ENCODE assay signal across 17 cellular contexts in the genomic region with DNA sequence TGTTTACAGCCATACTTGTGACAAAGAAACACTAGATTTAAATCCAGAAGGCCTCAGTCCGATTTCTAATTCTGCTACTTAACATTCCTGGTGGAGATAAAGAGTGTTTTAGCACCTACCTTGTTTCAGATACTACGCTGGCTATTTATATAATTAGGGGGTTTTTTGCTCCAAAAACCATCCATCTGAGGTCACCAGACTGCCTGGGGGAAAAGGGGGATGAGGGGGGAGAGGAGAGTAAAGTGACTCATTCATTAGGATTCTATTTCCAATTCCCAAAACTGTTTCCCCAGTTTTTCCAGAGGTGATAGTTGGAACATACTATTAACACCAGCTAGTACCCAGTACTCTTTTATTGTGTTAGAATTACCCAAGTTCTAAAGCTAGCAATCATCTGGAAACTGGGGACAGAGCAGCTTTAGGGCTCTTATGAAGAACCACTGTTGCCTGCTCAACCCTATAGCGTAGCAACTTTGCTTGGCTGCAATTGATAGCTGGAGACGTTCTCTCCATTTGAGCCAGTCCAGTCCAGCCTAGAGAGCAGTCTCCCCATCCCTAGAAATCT. TPM values are rescaled to one million over a fixed set of nuclear protein-coding genes. Genes with fewer than 3 reads are reported as not detected.
DNase-seq lines count a peak whose midpoint lies in the region; ATAC-seq and TF ChIP-seq lines count a peak whose summit lies in the region.
"Had no signal": no experiment of that assay in that cellular context is flagged by ENCODE, and none has a peak within 500 bp of the region (broad histone marks: within the 10 kb centered on the region; RNA-seq: fewer than 3 reads in every experiment).

No MANE protein-coding gene starts in this region.

- H3K4me1 Mint-ChIP-seq in endothelial cell (ENCODE audit: unreplicated experiment) (peaks cover 12% of the 10 kb centered on the region), T-cell (peaks cover 49 to 53% (median 49%) of the 10 kb centered on the region in 3 donors)

- H3K27me3 Mint-ChIP-seq in endothelial cell (ENCODE audit: unreplicated experiment) = no peaks in the 10 kb centered on the region
- H3K27me3 Mint-ChIP-seq in T-cell = no peaks in the 10 kb centered on the region
- H3K27me3 Mint-ChIP-seq: CD4-positive, CD25-positive, alpha-beta regulatory T cell had no signal

- H3K36me3 ChIP-seq in cardiac muscle cell (peaks cover 15% of the 10 kb centered on the region), left ventricle myocardium inferior (peaks cover 25% of the 10 kb centered on the region)

- H3K9me3 Mint-ChIP-seq in endothelial cell (ENCODE audit: unreplicated experiment) (no peaks in the 10 kb centered on the region), T-cell (no peaks in the 10 kb centered on the region)

- POLR2A ChIA-PET in T-cell (lab: Charles Lee) = no interaction called here

- no peak for TF ChIP-seq CTCF in cardiac muscle cell (IDR thresholded peaks at IDR 0.05; ENCODE audit: low read depth, low read length)
- TF ChIP-seq CTCF in left ventricle myocardium inferior (IDR thresholded peaks at IDR 0.05; ENCODE audit: borderline replicate concordance) = no peak
- TF ChIP-seq CTCF in VCaP (conservative IDR thresholded peaks at IDR 0.05) = no peak
- TF ChIP-seq CTCF in foreskin keratinocyte (conservative IDR thresholded peaks at IDR 0.05) = no peak
- no peak for TF ChIP-seq CTCF in endothelial cell (IDR thresholded peaks at IDR 0.05; ENCODE audit: unreplicated experiment)

- peak; percentile 60 for ATAC-seq in foreskin keratinocyte
- ATAC-seq in T-cell (replicated peaks in 1 of 4) = no peak
- no peak for ATAC-seq in GM19397 (IDR thresholded peaks at IDR 0.05; ENCODE audit: unreplicated experiment)

- peak overlapping the region; percentile 48 for H3K27ac ChIP-seq in cardiac muscle cell
- H3K27ac ChIP-seq in left ventricle myocardium inferior (replicated peaks) = no peak overlapping the region
- peak overlapping the region; percentile 24; the same call in 1 of the 2 replicates for H3K27ac ChIP-seq in VCaP
- H3K27ac ChIP-seq in foreskin keratinocyte = no peak overlapping the region

- DNase-seq in cardiac muscle cell (ENCODE audit: low read depth in 1 of 2, low spot score in 1 of 2) (no peak), left ventricle myocardium inferior (no peak), foreskin keratinocyte (no peak), endothelial cell (ENCODE audit: low spot score) (no peak), T-cell (no peak), G401 (ENCODE audit: low spot score) (no peak)
- DNase-seq: 8988T; AML-193; CD4-positive, CD25-positive, alpha-beta regulatory T cell; MV-4-11; NCI-H1436; NCI-H2029 treated with DMSO at 0.1 percent for 48 hours; NCI-H524; PC-3 had no signal

- in situ Hi-C loops in G401 (cut with HindIII; ENCODE audit: low sequenced_read_pairs) = no loop called here

- H3K4me3 ChIP-seq in cardiac muscle cell (no peak overlapping the region), left ventricle myocardium inferior (no peak overlapping the region)

- H3K27ac Mint-ChIP-seq in endothelial cell (ENCODE audit: unreplicated experiment) (no peak overlapping the region), T-cell (no peak overlapping the region)

- CTCF ChIA-PET in T-cell (lab: Charles Lee) = interaction anchor here in 1 of 2 donors (0.6 to 1.2 kb wide), 2 partner anchors 10 to 16 kb away, joined by 3 read pairs; a partner anchor contains a TSS

- no peaks in the 10 kb centered on the region for H3K9me3 ChIP-seq in cardiac muscle cell (ENCODE audit: low read depth)
- H3K9me3 ChIP-seq in left ventricle myocardium inferior (replicated peaks) = no peaks in the 10 kb centered on the region

- intact Hi-C loops in left ventricle myocardium inferior (cut with micrococcal nuclease) = no loop called here

- H3K27me3 ChIP-seq in cardiac muscle cell (no peaks in the 10 kb centered on the region), left ventricle myocardium inferior (ENCODE audit: low read depth) (no peaks in the 10 kb centered on the region), foreskin keratinocyte (peaks cover 2% of the 10 kb centered on the region)

- H3K36me3 Mint-ChIP-seq in endothelial cell (ENCODE audit: low read depth, unreplicated experiment) (peaks cover 27% of the 10 kb centered on the region), T-cell (peaks cover 66% of the 10 kb centered on the region)

- no peak overlapping the region for H3K4me3 Mint-ChIP-seq in endothelial cell (ENCODE audit: unreplicated experiment)
- no peak overlapping the region for H3K4me3 Mint-ChIP-seq in T-cell

- peaks cover under 1% of the 10 kb centered on the region for H3K4me1 ChIP-seq in cardiac muscle cell (ENCODE audit: low read depth)
- peaks cover 47% of the 10 kb centered on the region for H3K4me1 ChIP-seq in left ventricle myocardium inferior
- no peaks in the 10 kb centered on the region for H3K4me1 ChIP-seq in foreskin keratinocyte

RNA-seq across cellular contexts. Expression of a gene that starts 6.6 kb away (rescaled TPM):
- total RNA-seq in cardiac muscle cell = 15.1 and 15.6 TPM in 2 replicates
- 8.7 and 9.6 TPM in 2 replicates for polyA plus RNA-seq in cardiac muscle cell
- 6.8 TPM for total RNA-seq in left ventricle myocardium inferior
- 19.6 and 21.8 TPM in 2 replicates for total RNA-seq in foreskin keratinocyte
- polyA plus RNA-seq in foreskin keratinocyte = 8.1 and 8.5 TPM in 2 replicates
- total RNA-seq in endothelial cell (ENCODE audit: unreplicated experiment) = 21.8 TPM
- total RNA-seq in T-cell = 10 to 100 TPM; 23.8 to 29.9 (median 27.1) TPM
- 12.0 and 19.4 TPM in 2 replicates for total RNA-seq in G401 (2014; rRNA removed; shearing (Covaris generic))

RNA-seq across cellular contexts. Expression of a gene that starts 9.4 kb away (rescaled TPM):
- total RNA-seq in cardiac muscle cell (280 and 378 TPM in 2 replicates), left ventricle myocardium inferior (67.2 TPM), foreskin keratinocyte (159 and 166 TPM in 2 replicates), endothelial cell (ENCODE audit: unreplicated experiment) (354 TPM), T-cell (100 to 1,000 TPM in 3 of 5 donors, 10 to 100 TPM in 2; 90.0 to 106 (median 102) TPM)
- polyA plus RNA-seq in cardiac muscle cell (264 and 298 TPM in 2 replicates), foreskin keratinocyte (318 and 322 TPM in 2 replicates)
- total RNA-seq in G401 (2014; rRNA removed; shearing (Covaris generic)) = 459 and 527 TPM in 2 replicates

RNA-seq across cellular contexts. Expression of a gene that starts 14.7 kb away (rescaled TPM):
- total RNA-seq in cardiac muscle cell (1.0 and 1.1 TPM in 2 replicates), left ventricle myocardium inferior (not detected), foreskin keratinocyte (0.32 and 0.75 TPM in 2 replicates), endothelial cell (ENCODE audit: unreplicated experiment) (1.5 TPM), T-cell (1 to 10 TPM; 2.6 to 4.8 (median 3.9) TPM)
- polyA plus RNA-seq in cardiac muscle cell (0.43 and 1.8 TPM in 2 replicates), foreskin keratinocyte (0.20 and 0.35 TPM in 2 replicates)
- total RNA-seq in G401 (2014; rRNA removed; shearing (Covaris generic)) = 0.43 and 6.6 TPM in 2 replicates

RNA-seq across cellular contexts. Expression of a gene that starts 39.1 kb away (rescaled TPM):
- not detected in 2 replicates for total RNA-seq in cardiac muscle cell
- polyA plus RNA-seq in cardiac muscle cell = not detected in 2 replicates
- total RNA-seq in left ventricle myocardium inferior = not detected
- not detected in 2 replicates for total RNA-seq in foreskin keratinocyte
- polyA plus RNA-seq in foreskin keratinocyte = not detected in 2 replicates
- 0.33 TPM for total RNA-seq in endothelial cell (ENCODE audit: unreplicated experiment)
- not detected for total RNA-seq in T-cell
- total RNA-seq in G401 (2014; rRNA removed; shearing (Covaris generic)) = not detected in 2 replicates
- total RNA-seq: CD4-positive, CD25-positive, alpha-beta regulatory T cell; H1; PC-3 had no signal
- polyA plus RNA-seq: CD4-positive, CD25-positive, alpha-beta regulatory T cell had no signal

Comparison
In these comparisons a context has a peak if more than half of its experiments do, and no peak if none do; other contexts are left out.
1. H3K27ac ChIP-seq: peak in cardiac muscle cell (single experiment) and VCaP (single experiment); none in left ventricle myocardium inferior (single experiment) and foreskin keratinocyte (single experiment).